Comparison of ENCODE assay signal across 7 cellular contexts in the genomic region with DNA sequence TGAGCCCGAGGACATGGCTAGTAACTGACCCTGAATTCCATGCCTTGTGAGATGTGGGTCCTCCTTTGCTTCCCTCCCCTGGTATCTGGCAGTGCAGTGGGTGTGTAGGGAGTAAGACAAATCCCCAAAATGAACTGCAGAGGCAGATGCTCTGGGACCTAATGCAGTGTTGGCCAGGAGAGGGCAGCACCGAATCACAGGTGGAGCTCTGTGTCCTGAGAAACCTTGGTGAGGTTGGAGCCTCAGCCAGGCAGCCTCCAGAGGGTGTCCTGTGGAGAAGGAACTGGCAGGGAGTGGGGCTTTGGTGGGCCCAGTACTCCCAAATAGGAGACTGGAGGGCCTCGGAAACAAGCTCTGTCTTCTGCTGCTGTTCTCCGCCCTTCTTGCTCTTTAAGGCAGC.
DNase-seq lines count a peak whose midpoint lies in the region; ATAC-seq and TF ChIP-seq lines count a peak whose summit lies in the region.
"Not testable (repeated sequence)": the region's sequence is repeated elsewhere in the genome, so short reads cannot be mapped to it uniquely, and the experiment has no call there.

No MANE protein-coding gene starts in this region.

- not testable (repeated sequence) for DNase-seq in IMR-90; foreskin keratinocyte; neural progenitor cell (ENCODE audit: low spot score)

- ATAC-seq in GM18520 (IDR thresholded peaks at IDR 0.05; ENCODE audit: unreplicated experiment) = peak; percentile 52
- ATAC-seq in GM21526 (IDR thresholded peaks at IDR 0.05; ENCODE audit: low FRiP score, unreplicated experiment) = peak; percentile 87
- ATAC-seq in HG02884 (IDR thresholded peaks at IDR 0.05; ENCODE audit: unreplicated experiment) = peak; percentile 81
- peak; percentile 86 for ATAC-seq in IMR-90 (ENCODE audit: low read depth)
- peak; percentile 57 for ATAC-seq in activated T-helper 17 cell treated with anti-CD3 and anti-CD28 coated beads, Interleukin-2, amount 50 U/mL, for 72 hours (replicated peaks)
- peak; percentile 89 for ATAC-seq in foreskin keratinocyte

- H3K27me3 ChIP-seq in IMR-90 (ENCODE audit: control insufficient read depth, insufficient read depth, low read length); neural progenitor cell: not testable (repeated sequence)
- H3K27me3 ChIP-seq in foreskin keratinocyte = peaks cover 46% of the 10 kb centered on the region

- not testable (repeated sequence) for H2AK9ac ChIP-seq in IMR-90 (replicated peaks; ENCODE audit: low read depth, low read length, poor library complexity)

- not testable (repeated sequence) for H2BK120ac ChIP-seq in IMR-90 (ENCODE audit: low read depth, low read length)

- H3K4me3 Mint-ChIP-seq in activated T-helper 17 cell treated with anti-CD3 and anti-CD28 coated beads, Interleukin-2, amount 50 U/mL, for 72 hours; neural progenitor cell: not testable (repeated sequence)

- H3K79me2 ChIP-seq in neural progenitor cell (ENCODE audit: low read depth) = not testable (repeated sequence)

- H3K18ac ChIP-seq in IMR-90 (ENCODE audit: low read depth, low read length) = not testable (repeated sequence)

- not testable (repeated sequence) for BruUV-seq in IMR-90 (replicated peaks; lab: Mats Ljungman, UMichigan)

- H3K23ac ChIP-seq in IMR-90 (ENCODE audit: low read depth, low read length) = not testable (repeated sequence)

- not testable (repeated sequence) for H2AFZ ChIP-seq in IMR-90 (replicated peaks; ENCODE audit: low read length, poor library complexity); neural progenitor cell (replicated peaks)

- not testable (repeated sequence) for H3K79me1 ChIP-seq in IMR-90 (ENCODE audit: low read depth in 1 of 2, low read length in 2 of 2)

- not testable (repeated sequence) for H2BK15ac ChIP-seq in IMR-90 (ENCODE audit: low read depth, low read length)

- not testable (repeated sequence) for H3K36me3 ChIP-seq in IMR-90 (ENCODE audit: control insufficient read depth, insufficient read depth, low read length); neural progenitor cell

- H2BK20ac ChIP-seq in IMR-90 (ENCODE audit: low read depth, low read length) = not testable (repeated sequence)

- H3K4me1 Mint-ChIP-seq in activated T-helper 17 cell treated with anti-CD3 and anti-CD28 coated beads, Interleukin-2, amount 50 U/mL, for 72 hours = not testable (repeated sequence)
- H3K4me1 Mint-ChIP-seq in neural progenitor cell = peaks cover 19% of the 10 kb centered on the region

- H3K4me1 ChIP-seq in IMR-90 (ENCODE audit: control insufficient read depth, insufficient read depth, low read length); foreskin keratinocyte; neural progenitor cell: not testable (repeated sequence)

- H4K20me1 ChIP-seq in IMR-90 (ENCODE audit: insufficient read depth, low read length); neural progenitor cell (ENCODE audit: low read depth): not testable (repeated sequence)

- H4K8ac ChIP-seq in IMR-90 (ENCODE audit: low read depth in 2 of 2, low read length in 2 of 2) = not testable (repeated sequence)

- dilution Hi-C loops in IMR-90 (cut with HindIII; ENCODE audit: low sequenced_read_pairs, unreplicated experiment) = not testable (repeated sequence)

- H3K4me2 ChIP-seq in IMR-90 (ENCODE audit: low read depth, low read length); neural progenitor cell: not testable (repeated sequence)

- no CpG with 5 or more reads among the region's 4 CpGs for WGBS in IMR-90 (ENCODE audit: extremely low coverage in 2 of 2, insufficient read length in 1 of 2), 2 experiments

- not testable (repeated sequence) for H2AK5ac ChIP-seq in IMR-90 (ENCODE audit: low read depth, low read length)

- H3K9me3 ChIP-seq in IMR-90 (ENCODE audit: control insufficient read depth, insufficient read depth, low read length); neural progenitor cell (ENCODE audit: low read depth): not testable (repeated sequence)

- peaks cover 12% of the 10 kb centered on the region for H3K27me3 Mint-ChIP-seq in activated T-helper 17 cell treated with anti-CD3 and anti-CD28 coated beads, Interleukin-2, amount 50 U/mL, for 72 hours
- H3K27me3 Mint-ChIP-seq in neural progenitor cell (ENCODE audit: insufficient read depth, low read depth) = not testable (repeated sequence)

- in situ Hi-C loops in IMR-90 (cut with MboI; ENCODE audit: low sequenced_read_pairs) = not testable (repeated sequence)

- intact Hi-C loops in IMR-90 (cut with micrococcal nuclease) = not testable (repeated sequence)

- not testable (repeated sequence) for H3K56ac ChIP-seq in IMR-90 (ENCODE audit: extremely low read depth, insufficient read depth, low read length)

- TF ChIP-seq RAD21 in IMR-90 (IDR thresholded peaks at IDR 0.05; ENCODE audit: low read length) = not testable (repeated sequence)

- H2BK5ac ChIP-seq in IMR-90 (ENCODE audit: low read depth, low read length, poor library complexity, severe bottlenecking) = not testable (repeated sequence)

- POLR2A ChIA-PET in IMR-90 (lab: Charles Lee; ENCODE audit: unreplicated experiment) = not testable (repeated sequence)

- H3K27ac Mint-ChIP-seq in activated T-helper 17 cell treated with anti-CD3 and anti-CD28 coated beads, Interleukin-2, amount 50 U/mL, for 72 hours; neural progenitor cell: not testable (repeated sequence)

- H3F3A ChIP-seq in neural progenitor cell (ENCODE audit: low read depth) = not testable (repeated sequence)

- TF ChIP-seq CTCF in IMR-90 (conservative IDR thresholded peaks at IDR 0.05; ENCODE audit: low read depth, low read length) = not testable (repeated sequence)
- peak; percentile 54 for TF ChIP-seq CTCF in foreskin keratinocyte (conservative IDR thresholded peaks at IDR 0.05)
- peak; percentile 40 for TF ChIP-seq CTCF in neural progenitor cell (IDR thresholded peaks at IDR 0.05)

- H4K91ac ChIP-seq in IMR-90 (ENCODE audit: insufficient read depth, low read depth, low read length) = not testable (repeated sequence)

- CTCF ChIA-PET in IMR-90 (lab: Yijun Ruan, JAX) = interaction anchor here (0.6 to 1.0 kb wide), 2 partner anchors 12 to 51 kb away, joined by 3 to 6 read pairs; no protein-coding TSS in a partner anchor

- not testable (repeated sequence) for H3K9me3 Mint-ChIP-seq in activated T-helper 17 cell treated with anti-CD3 and anti-CD28 coated beads, Interleukin-2, amount 50 U/mL, for 72 hours; neural progenitor cell

- not testable (repeated sequence) for H3K36me3 Mint-ChIP-seq in activated T-helper 17 cell treated with anti-CD3 and anti-CD28 coated beads, Interleukin-2, amount 50 U/mL, for 72 hours (ENCODE audit: low read depth); neural progenitor cell

- not testable (repeated sequence) for TF ChIP-seq POLR2A in IMR-90 (IDR thresholded peaks at IDR 0.05; ENCODE audit: low read depth, low read length)

- not testable (repeated sequence) for H3K9ac ChIP-seq in IMR-90 (ENCODE audit: low read depth, low read length); neural progenitor cell

- not testable (repeated sequence) for H3K14ac ChIP-seq in IMR-90 (replicated peaks; ENCODE audit: low read depth, low read length)

- H3K27ac ChIP-seq in IMR-90 (ENCODE audit: insufficient read depth, low read length); foreskin keratinocyte; neural progenitor cell: not testable (repeated sequence)

- not testable (repeated sequence) for H3K4ac ChIP-seq in IMR-90 (ENCODE audit: low read depth, low read length)

- H3K9me1 ChIP-seq in IMR-90 (ENCODE audit: insufficient read depth, low read length) = not testable (repeated sequence)

- not testable (repeated sequence) for H3K4me3 ChIP-seq in IMR-90 (ENCODE audit: insufficient read depth, low read depth, low read length); neural progenitor cell

- H4K5ac ChIP-seq in IMR-90 (ENCODE audit: low read depth, low read length) = not testable (repeated sequence)
